Comparison of ENCODE assay signal across 23 cellular contexts in genomic region chr5:7185742-7186141, GRCh38.
DNase-seq lines count a peak whose midpoint lies in the region; ATAC-seq and TF ChIP-seq lines count a peak whose summit lies in the region.
"Had no signal": no experiment of that assay in that cellular context is flagged by ENCODE, and none has a peak within 500 bp of the region (broad histone marks: within the 10 kb centered on the region; RNA-seq: fewer than 3 reads in every experiment).

No MANE protein-coding gene starts in this region.

- no peaks in the 10 kb centered on the region for H3K9me2 ChIP-seq in PC-9 (ENCODE audit: insufficient read depth)

- no peak overlapping the region for H3K4me3 ChIP-seq in RWPE2 (ENCODE audit: severe bottlenecking)
- H3K4me3 ChIP-seq in epithelial cell of esophagus (ENCODE audit: low read length): no peak overlapping the region
- no peak overlapping the region for H3K4me3 ChIP-seq in suprapubic skin
- H3K4me3 ChIP-seq in adrenal gland: no peak overlapping the region
- no peak overlapping the region for H3K4me3 ChIP-seq in PC-9
- H3K4me3 ChIP-seq: A549; BLaER1 treated with 17β-estradiol and CSF1 and Interleukin-3, amounts not matched to agents 10 nM and 100 nM; GM12878; GM23248; HAP-1 had no signal

- no peaks in the 10 kb centered on the region for H4K20me1 ChIP-seq in PC-9 (ENCODE audit: insufficient read depth)
- H4K20me1 ChIP-seq: BLaER1 treated with 17β-estradiol and CSF1 and Interleukin-3, amounts not matched to agents 10 nM and 100 nM had no signal

- peaks cover 5% of the 10 kb centered on the region for H3K4me1 ChIP-seq in RWPE2 (ENCODE audit: insufficient read depth, poor library complexity, severe bottlenecking)
- no peaks in the 10 kb centered on the region for H3K4me1 ChIP-seq in foreskin keratinocyte
- no peaks in the 10 kb centered on the region for H3K4me1 ChIP-seq in suprapubic skin
- no peaks in the 10 kb centered on the region for H3K4me1 ChIP-seq in adrenal gland (replicated peaks in 1 of 2)
- no peaks in the 10 kb centered on the region for H3K4me1 ChIP-seq in PC-9 (replicated peaks; ENCODE audit: insufficient read depth)
- H3K4me1 ChIP-seq: A549; BE2C; BLaER1 treated with 17β-estradiol and CSF1 and Interleukin-3, amounts not matched to agents 10 nM and 100 nM; HAP-1 had no signal

- H3F3A ChIP-seq in PC-9 (ENCODE audit: insufficient read depth, low read depth): no peaks in the 10 kb centered on the region

- H3K36me3 ChIP-seq in RWPE2 (ENCODE audit: low read depth) (no peaks in the 10 kb centered on the region), suprapubic skin (no peaks in the 10 kb centered on the region), adrenal gland (replicated peaks in 1 of 2) (no peaks in the 10 kb centered on the region), PC-9 (ENCODE audit: low read depth) (no peaks in the 10 kb centered on the region)
- H3K36me3 ChIP-seq: BE2C; BLaER1 treated with 17β-estradiol and CSF1 and Interleukin-3, amounts not matched to agents 10 nM and 100 nM; HAP-1 had no signal

- no peak overlapping the region for H2AFZ ChIP-seq in PC-9
- H2AFZ ChIP-seq: GM23248 had no signal

- H3K4me2 ChIP-seq in PC-9: no peak overlapping the region
- H3K4me2 ChIP-seq: A549; BLaER1 treated with 17β-estradiol and CSF1 and Interleukin-3, amounts not matched to agents 10 nM and 100 nM had no signal

- 0 out of 3 replicates have a peak, but pooled peaks have one; percentile 27 for ATAC-seq in RWPE2 (ENCODE audit: low read depth)
- peak; percentile 54 for ATAC-seq in foreskin keratinocyte
- ATAC-seq: A549, GM12878 had no signal

- CTCF ChIA-PET in PC-9 (lab: Charles Lee): no interaction called here

- H3K9me3 ChIP-seq in RWPE2 (ENCODE audit: severe bottlenecking) (no peaks in the 10 kb centered on the region), suprapubic skin (no peaks in the 10 kb centered on the region), adrenal gland (replicated peaks in 1 of 3) (no peaks in the 10 kb centered on the region), PC-9 (ENCODE audit: insufficient read depth, low read depth) (no peaks in the 10 kb centered on the region)
- H3K9me3 ChIP-seq: A549; BE2C; BLaER1 treated with 17β-estradiol and CSF1 and Interleukin-3, amounts not matched to agents 10 nM and 100 nM had no signal

- DNase-seq in RWPE2 (ENCODE audit: low spot score): no peak
- DNase-seq in epithelial cell of esophagus (ENCODE audit: low read depth): peak; percentile 43
- DNase-seq in foreskin keratinocyte: no peak
- no peak for DNase-seq in suprapubic skin (ENCODE audit: low spot score in 2 of 2)
- no peak for DNase-seq in adrenal gland
- DNase-seq in PC-9: no peak
- no peak for DNase-seq in amygdala (lab: John Stamatoyannopoulos, UW)
- DNase-seq: 8988T; ACHN; AML-193; BE2C; CD4-positive, alpha-beta T cell; CD8-positive, alpha-beta memory T cell; DMS 273 treated with DMSO at 0.1 percent for 48 hours; DMS79; EL; GDM1; GM23248; HFFc6 had no signal

- H3K27me3 ChIP-seq in RWPE2 (ENCODE audit: insufficient read depth, poor library complexity, severe bottlenecking) (no peaks in the 10 kb centered on the region), foreskin keratinocyte (no peaks in the 10 kb centered on the region), suprapubic skin (no peaks in the 10 kb centered on the region), adrenal gland (no peaks in the 10 kb centered on the region), PC-9 (ENCODE audit: insufficient read depth, low read depth) (peaks cover 5% of the 10 kb centered on the region; the same call in 1 of the 2 replicates)
- H3K27me3 ChIP-seq: BE2C; BLaER1 treated with 17β-estradiol and CSF1 and Interleukin-3, amounts not matched to agents 10 nM and 100 nM had no signal

- H3K27ac ChIP-seq in RWPE2 (ENCODE audit: poor library complexity, severe bottlenecking) (no peak overlapping the region), foreskin keratinocyte (no peak overlapping the region), suprapubic skin (no peak overlapping the region), adrenal gland (no peak overlapping the region), PC-9 (no peak overlapping the region)
- H3K27ac ChIP-seq: A549; BLaER1 treated with 17β-estradiol and CSF1 and Interleukin-3, amounts not matched to agents 10 nM and 100 nM; GM23248 had no signal

- WGBS in suprapubic skin: 47% methylated on average over 7 of the region's 7 CpGs
- WGBS in adrenal gland, 4 donors: 81 to 90% (median 86%) methylated on average over 7 of the region's 7 CpGs

- no TSS peak for BruUV-seq in PC-9 (replicated peaks; lab: Mats Ljungman, UMichigan)

- TF ChIP-seq CTCF in RWPE2 (IDR thresholded peaks at IDR 0.05; ENCODE audit: poor library complexity, severe bottlenecking) (no peak), epithelial cell of esophagus (IDR thresholded peaks at IDR 0.05; ENCODE audit: insufficient read depth, low read depth, low read length, missing control alignments) (no peak), foreskin keratinocyte (conservative IDR thresholded peaks at IDR 0.05) (no peak), suprapubic skin (IDR thresholded peaks at IDR 0.05) (no peak), adrenal gland (IDR thresholded peaks at IDR 0.05) (no peak), PC-9 (conservative IDR thresholded peaks at IDR 0.05) (no peak)

- POLR2A ChIA-PET in PC-9 (lab: Charles Lee; ENCODE audit: unreplicated experiment): no interaction called here

- no peak for TF ChIP-seq EP300 in suprapubic skin (IDR thresholded peaks at IDR 0.05)

- intact Hi-C loops in adrenal gland (cut with DNase I): no loop called here
- intact Hi-C loops in PC-9 (cut with micrococcal nuclease; ENCODE audit: unreplicated experiment): no loop called here

- H3K79me2 ChIP-seq in PC-9 (ENCODE audit: low read depth): no peaks in the 10 kb centered on the region

- no peak for TF ChIP-seq POLR2A in suprapubic skin (IDR thresholded peaks at IDR 0.05)
- TF ChIP-seq POLR2A in adrenal gland (IDR thresholded peaks at IDR 0.05): no peak
